Comparison of ENCODE assay signal across 29 cellular contexts in genomic region chr5:169781452-169782345, GRCh38.
DNase-seq lines count a peak whose midpoint lies in the region; ATAC-seq and TF ChIP-seq lines count a peak whose summit lies in the region.
"Had no signal": no experiment of that assay in that cellular context is flagged by ENCODE, and none has a peak within 500 bp of the region (broad histone marks: within the 10 kb centered on the region; RNA-seq: fewer than 3 reads in every experiment).

No MANE protein-coding gene starts in this region.

- BruUV-seq in mammary epithelial cell (replicated peaks; lab: Mats Ljungman, UMichigan): no TSS peak

- POLR2A ChIA-PET in activated CD8-positive, alpha-beta T cell treated with anti-CD3 and anti-CD28 coated beads, Interleukin-2, amount 10 ng/mL, durations not matched to agents 7 days and 5 days (lab: Charles Lee): no interaction called here
- POLR2A ChIA-PET in activated CD8-positive, alpha-beta T cell treated with anti-CD3 and anti-CD28 coated beads for 36 hours (lab: Charles Lee): no interaction called here

- H3K9me3 ChIP-seq in RWPE2 (ENCODE audit: severe bottlenecking) (no peaks in the 10 kb centered on the region), mammary epithelial cell (replicated peaks; ENCODE audit: insufficient read depth, low read length) (no peaks in the 10 kb centered on the region), osteoblast (ENCODE audit: low read depth, low read length) (no peaks in the 10 kb centered on the region)
- H3K9me3 ChIP-seq: upper lobe of right lung had no signal

- in situ Hi-C loops in mammary epithelial cell (cut with MboI; ENCODE audit: low sequenced_read_pairs in 2 of 2): no loop called here

- H3K27me3 ChIP-seq in RWPE2 (ENCODE audit: insufficient read depth, poor library complexity, severe bottlenecking): no peaks in the 10 kb centered on the region
- no peaks in the 10 kb centered on the region for H3K27me3 ChIP-seq in mammary epithelial cell (ENCODE audit: insufficient read depth, low read length)
- no peaks in the 10 kb centered on the region for H3K27me3 ChIP-seq in osteoblast (ENCODE audit: insufficient read depth, low read length)
- H3K27me3 ChIP-seq: upper lobe of right lung had no signal

- 18% methylated on average over 6 of the region's 6 CpGs for WGBS in mammary epithelial cell (ENCODE audit: low coverage, missing lambda C conversion rate)

- H3K9ac ChIP-seq in mammary epithelial cell (ENCODE audit: insufficient read depth, low read length): no peak overlapping the region

- peak overlapping the region; percentile 18 for H3K27ac Mint-ChIP-seq in activated CD8-positive, alpha-beta T cell treated with anti-CD3 and anti-CD28 coated beads, Interleukin-2, amount 10 ng/mL, durations not matched to agents 7 days and 5 days
- H3K27ac Mint-ChIP-seq in activated CD8-positive, alpha-beta T cell treated with anti-CD3 and anti-CD28 coated beads for 36 hours: no peak overlapping the region
- H3K27ac Mint-ChIP-seq in natural killer cell: peak overlapping the region in 1 of 2 donors; percentile 47
- no peak overlapping the region for H3K27ac Mint-ChIP-seq in progenitor cell of endocrine pancreas
- H3K27ac Mint-ChIP-seq: activated naive CD4-positive, alpha-beta T cell treated with anti-CD3 and anti-CD28 coated beads, Interleukin-2, amount 50 U/mL, for 24 hours; B cell; mesothelial cell of epicardium; natural killer cell treated with Interleukin-12 subunit alpha and Interleukin-12 subunit beta and Interleukin-15 and Interleukin-18, amount 100 ng/mL, for 72 hours; T-helper 17 cell had no signal

- H3K4me1 ChIP-seq in RWPE2 (ENCODE audit: insufficient read depth, poor library complexity, severe bottlenecking) (peaks cover 12% of the 10 kb centered on the region), mammary epithelial cell (ENCODE audit: insufficient read depth, low read length) (peaks cover 18% of the 10 kb centered on the region), osteoblast (ENCODE audit: insufficient read depth, low read length) (peaks cover 4% of the 10 kb centered on the region)
- H3K4me1 ChIP-seq: upper lobe of right lung had no signal

- no peaks in the 10 kb centered on the region for H3K9me3 Mint-ChIP-seq in activated CD8-positive, alpha-beta T cell treated with anti-CD3 and anti-CD28 coated beads, Interleukin-2, amount 10 ng/mL, durations not matched to agents 7 days and 5 days (ENCODE audit: insufficient read depth)
- no peaks in the 10 kb centered on the region for H3K9me3 Mint-ChIP-seq in activated CD8-positive, alpha-beta T cell treated with anti-CD3 and anti-CD28 coated beads for 36 hours
- H3K9me3 Mint-ChIP-seq in natural killer cell (no peaks in the 10 kb centered on the region), progenitor cell of endocrine pancreas (ENCODE audit: low read depth) (no peaks in the 10 kb centered on the region)
- H3K9me3 Mint-ChIP-seq: activated naive CD4-positive, alpha-beta T cell treated with anti-CD3 and anti-CD28 coated beads, Interleukin-2, amount 50 U/mL, for 24 hours; CD8-positive, alpha-beta memory T cell; mesothelial cell of epicardium; natural killer cell treated with Interleukin-12 subunit alpha and Interleukin-12 subunit beta and Interleukin-15 and Interleukin-18, amount 100 ng/mL, for 72 hours had no signal

- H3K4me3 ChIP-seq in RWPE2 (ENCODE audit: severe bottlenecking) (no peak overlapping the region), mammary epithelial cell (replicated peaks in 1 of 3; ENCODE audit: insufficient read depth in 1 of 3, low read depth in 2 of 3, low read length in 3 of 3) (no peak overlapping the region), osteoblast (ENCODE audit: insufficient read depth, low read length) (no peak overlapping the region)
- H3K4me3 ChIP-seq: dorsolateral prefrontal cortex, upper lobe of right lung had no signal

- peaks cover 16% of the 10 kb centered on the region for H3K4me1 Mint-ChIP-seq in activated CD8-positive, alpha-beta T cell treated with anti-CD3 and anti-CD28 coated beads, Interleukin-2, amount 10 ng/mL, durations not matched to agents 7 days and 5 days (ENCODE audit: low read depth)
- H3K4me1 Mint-ChIP-seq in activated CD8-positive, alpha-beta T cell treated with anti-CD3 and anti-CD28 coated beads for 36 hours (ENCODE audit: low read depth): peaks cover 8% of the 10 kb centered on the region
- peaks cover 8 to 18% of the 10 kb centered on the region in 2 donors for H3K4me1 Mint-ChIP-seq in natural killer cell
- peaks cover 18% of the 10 kb centered on the region for H3K4me1 Mint-ChIP-seq in progenitor cell of endocrine pancreas (ENCODE audit: low read depth)

- no peak for TF ChIP-seq CTCF in activated CD8-positive, alpha-beta T cell treated with anti-CD3 and anti-CD28 coated beads for 36 hours (IDR thresholded peaks at IDR 0.05)
- TF ChIP-seq CTCF in RWPE2 (IDR thresholded peaks at IDR 0.05; ENCODE audit: poor library complexity, severe bottlenecking): no peak
- no peak for TF ChIP-seq CTCF in mammary epithelial cell (conservative IDR thresholded peaks at IDR 0.05 in 1 of 2, IDR thresholded peaks at IDR 0.05 in 1 of 2; ENCODE audit: extremely low read depth in 1 of 2, insufficient read depth in 1 of 2, low read depth in 1 of 2, low read length in 2 of 2)
- TF ChIP-seq CTCF in osteoblast (IDR thresholded peaks at IDR 0.05; ENCODE audit: extremely low read depth, low read depth, low read length): no peak
- no peak for TF ChIP-seq CTCF in natural killer cell (IDR thresholded peaks at IDR 0.05)
- TF ChIP-seq CTCF in progenitor cell of endocrine pancreas (IDR thresholded peaks at IDR 0.05; ENCODE audit: unreplicated experiment): no peak

- dilution Hi-C loops in mammary epithelial cell (cut with HindIII; ENCODE audit: low sequenced_read_pairs): no loop called here

- H3K36me3 ChIP-seq in RWPE2 (ENCODE audit: low read depth) (no peaks in the 10 kb centered on the region), mammary epithelial cell (ENCODE audit: insufficient read depth, low read length) (no peaks in the 10 kb centered on the region), osteoblast (ENCODE audit: insufficient read depth, low read length) (no peaks in the 10 kb centered on the region)
- H3K36me3 ChIP-seq: upper lobe of right lung had no signal

- peaks cover 40% of the 10 kb centered on the region for H3K36me3 Mint-ChIP-seq in activated CD8-positive, alpha-beta T cell treated with anti-CD3 and anti-CD28 coated beads, Interleukin-2, amount 10 ng/mL, durations not matched to agents 7 days and 5 days (ENCODE audit: low read depth)
- H3K36me3 Mint-ChIP-seq in activated CD8-positive, alpha-beta T cell treated with anti-CD3 and anti-CD28 coated beads for 36 hours (ENCODE audit: low read depth): peaks cover 23% of the 10 kb centered on the region
- no peaks in the 10 kb centered on the region for H3K36me3 Mint-ChIP-seq in natural killer cell
- H3K36me3 Mint-ChIP-seq in progenitor cell of endocrine pancreas (ENCODE audit: insufficient read depth): no peaks in the 10 kb centered on the region
- H3K36me3 Mint-ChIP-seq: mesothelial cell of epicardium had no signal

- H2AFZ ChIP-seq in mammary epithelial cell (ENCODE audit: low read depth, low read length) (peak overlapping the region; percentile 23), osteoblast (ENCODE audit: low read length) (peak overlapping the region; percentile 47)

- no peak overlapping the region for H3K4me3 Mint-ChIP-seq in activated CD8-positive, alpha-beta T cell treated with anti-CD3 and anti-CD28 coated beads, Interleukin-2, amount 10 ng/mL, durations not matched to agents 7 days and 5 days
- H3K4me3 Mint-ChIP-seq in activated CD8-positive, alpha-beta T cell treated with anti-CD3 and anti-CD28 coated beads for 36 hours: no peak overlapping the region
- no peak overlapping the region for H3K4me3 Mint-ChIP-seq in natural killer cell
- H3K4me3 Mint-ChIP-seq in progenitor cell of endocrine pancreas (ENCODE audit: low read depth): no peak overlapping the region
- H3K4me3 Mint-ChIP-seq: activated naive CD4-positive, alpha-beta T cell treated with anti-CD3 and anti-CD28 coated beads, Interleukin-2, amount 50 U/mL, for 24 hours; B cell; mesothelial cell of epicardium; natural killer cell treated with Interleukin-12 subunit alpha and Interleukin-12 subunit beta and Interleukin-15 and Interleukin-18, amount 100 ng/mL, for 72 hours; T-helper 17 cell had no signal

- intact Hi-C loops in activated CD8-positive, alpha-beta T cell treated with anti-CD3 and anti-CD28 coated beads for 36 hours (cut with micrococcal nuclease): no loop called here
- intact Hi-C loops in mammary epithelial cell (cut with micrococcal nuclease) (no loop called here), natural killer cell (cut with micrococcal nuclease) (no loop called here)

- no peaks in the 10 kb centered on the region for H3K79me2 ChIP-seq in mammary epithelial cell (ENCODE audit: insufficient read depth, low read length)
- no peaks in the 10 kb centered on the region for H3K79me2 ChIP-seq in osteoblast (ENCODE audit: insufficient read depth, low read length)

- H3K27me3 Mint-ChIP-seq in activated CD8-positive, alpha-beta T cell treated with anti-CD3 and anti-CD28 coated beads, Interleukin-2, amount 10 ng/mL, durations not matched to agents 7 days and 5 days (ENCODE audit: low read depth): no peaks in the 10 kb centered on the region
- no peaks in the 10 kb centered on the region for H3K27me3 Mint-ChIP-seq in activated CD8-positive, alpha-beta T cell treated with anti-CD3 and anti-CD28 coated beads for 36 hours
- H3K27me3 Mint-ChIP-seq in natural killer cell (ENCODE audit: low read depth in 2 of 2) (no peaks in the 10 kb centered on the region), progenitor cell of endocrine pancreas (peaks cover 78% of the 10 kb centered on the region)
- H3K27me3 Mint-ChIP-seq: activated naive CD4-positive, alpha-beta T cell treated with anti-CD3 and anti-CD28 coated beads, Interleukin-2, amount 50 U/mL, for 24 hours; B cell; CD8-positive, alpha-beta memory T cell; natural killer cell treated with Interleukin-12 subunit alpha and Interleukin-12 subunit beta and Interleukin-15 and Interleukin-18, amount 100 ng/mL, for 72 hours; T-helper 17 cell had no signal

- no peak for ATAC-seq in activated CD8-positive, alpha-beta T cell treated with anti-CD3 and anti-CD28 coated beads, Interleukin-2, amount 10 ng/mL, durations not matched to agents 7 days and 5 days
- no peak for ATAC-seq in activated CD8-positive, alpha-beta T cell treated with anti-CD3 and anti-CD28 coated beads for 36 hours
- ATAC-seq in RWPE2 (ENCODE audit: low read depth): peak; percentile 60
- ATAC-seq in natural killer cell: no peak
- ATAC-seq: HCT116; left lobe of liver; natural killer cell treated with Interleukin-12 subunit alpha and Interleukin-12 subunit beta and Interleukin-15 and Interleukin-18, amount 100 ng/mL, for 72 hours; T-helper 17 cell; upper lobe of right lung had no signal

- CTCF ChIA-PET in activated CD8-positive, alpha-beta T cell treated with anti-CD3 and anti-CD28 coated beads, Interleukin-2, amount 10 ng/mL, durations not matched to agents 7 days and 5 days (lab: Charles Lee): no interaction called here
- CTCF ChIA-PET in activated CD8-positive, alpha-beta T cell treated with anti-CD3 and anti-CD28 coated beads for 36 hours (lab: Charles Lee): no interaction called here
- CTCF ChIA-PET in mammary epithelial cell (lab: Charles Lee; ENCODE audit: low non-redundant PET): no interaction called here

- H4K20me1 ChIP-seq in mammary epithelial cell (ENCODE audit: insufficient read depth, low read length) (no peaks in the 10 kb centered on the region), osteoblast (ENCODE audit: insufficient read depth, low read length) (no peaks in the 10 kb centered on the region)

- H3K4me2 ChIP-seq in mammary epithelial cell (ENCODE audit: insufficient read depth, low read depth, low read length): peak overlapping the region; percentile 13
- H3K4me2 ChIP-seq in osteoblast (ENCODE audit: insufficient read depth, low read length): no peak overlapping the region

- H3K27ac ChIP-seq in RWPE2 (ENCODE audit: poor library complexity, severe bottlenecking) (no peak overlapping the region), mammary epithelial cell (ENCODE audit: insufficient read depth, low read depth, low read length) (no peak overlapping the region), osteoblast (ENCODE audit: low read depth, low read length) (no peak overlapping the region)
- H3K27ac ChIP-seq: upper lobe of right lung had no signal

- no peak for DNase-seq in activated CD8-positive, alpha-beta T cell treated with anti-CD3 and anti-CD28 coated beads, Interleukin-2, amount 10 ng/mL, durations not matched to agents 7 days and 5 days
- DNase-seq in activated CD8-positive, alpha-beta T cell treated with anti-CD3 and anti-CD28 coated beads for 36 hours: no peak
- DNase-seq in RWPE2 (ENCODE audit: low spot score): no peak
- peak; percentile 65 for DNase-seq in mammary epithelial cell
- DNase-seq in osteoblast (ENCODE audit: insufficient read length, low spot score, missing footprints): no peak
- no peak for DNase-seq in natural killer cell
- DNase-seq in progenitor cell of endocrine pancreas (ENCODE audit: low spot score, unreplicated experiment): no peak
- DNase-seq in stimulated activated CD4-positive, alpha-beta T cell treated with anti-CD3 and anti-CD28 coated beads, Interleukin-4, amount 100 ng/mL, for 1 hour: no peak
- DNase-seq: activated CD4-positive, alpha-beta T cell treated with anti-CD3 and anti-CD28 coated beads for 4 hours; aorta; CD8-positive, alpha-beta memory T cell; central memory CD4-positive, alpha-beta T cell; DMS153; dorsolateral prefrontal cortex; KBM-7; MM.1S; NCI-H1417; NCI-H2029 treated with DMSO at 0.1 percent for 48 hours; NCI-H2227 treated with DMSO at 0.1 percent for 48 hours; NCI-H748 treated with DMSO at 0.1 percent for 48 hours; small intestine; T-helper 17 cell; upper lobe of right lung had no signal
